8 cellular contexts compared by ENCODE assay signal in the genomic region with DNA sequence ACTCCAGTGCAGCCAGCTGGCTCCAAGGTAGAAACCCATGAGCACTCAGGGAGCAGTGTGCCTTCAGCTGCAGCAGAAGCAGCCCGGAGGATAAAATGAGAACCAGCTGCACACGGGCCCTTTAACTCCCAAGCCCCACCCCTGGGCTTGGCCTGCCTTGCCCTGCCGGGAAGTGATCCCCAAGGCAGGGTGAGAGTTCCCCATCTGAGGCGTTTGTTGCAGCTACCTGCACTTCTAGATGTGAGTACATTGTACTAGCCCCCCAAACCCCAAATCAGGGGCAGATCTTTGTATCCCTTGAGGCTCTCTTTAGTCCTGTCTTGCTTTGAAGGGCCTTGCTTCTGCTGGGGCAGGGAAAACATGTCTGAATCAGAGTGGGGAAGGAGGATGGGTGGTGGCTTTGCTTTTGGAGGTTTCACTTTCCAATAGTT. TPM values are rescaled to one million over a fixed set of nuclear protein-coding genes. Genes with fewer than 3 reads are reported as not detected.
DNase-seq lines count a peak whose midpoint lies in the region; ATAC-seq and TF ChIP-seq lines count a peak whose summit lies in the region.

A gene (plus strand): TSS at position 192 of the 431 bp plus-strand sequence. CDS start 10,088 bp downstream, outside the sequence.

- peaks cover 55 to 57% of the 10 kb centered on the region in 2 donors for H3K36me3 Mint-ChIP-seq in activated naive CD4-positive, alpha-beta T cell treated with anti-CD3 and anti-CD28 coated beads, Interleukin-2, amount 50 U/mL, for 72 hours

- H3K4me2 ChIP-seq in OCI-LY7 (ENCODE audit: low read length) = peak within 1 kb of the TSS; percentile 75
- H3K4me2 ChIP-seq in parathyroid adenoma (ENCODE audit: low read length) = peak within 1 kb of the TSS; percentile 76

- TF ChIP-seq POLR2A in GM18951 (IDR thresholded peaks at IDR 0.05; ENCODE audit: extremely low read depth, insufficient read depth, insufficient read length) = peak; percentile 64

- H3K27ac Mint-ChIP-seq in activated naive CD4-positive, alpha-beta T cell treated with anti-CD3 and anti-CD28 coated beads, Interleukin-2, amount 50 U/mL, for 72 hours = peak within 1 kb of the TSS; percentile 95 to 97

- peaks cover 49% of the 10 kb centered on the region for H3K4me1 ChIP-seq in OCI-LY7 (ENCODE audit: insufficient read depth, low read length, poor library complexity, severe bottlenecking)
- H3K4me1 ChIP-seq in parathyroid adenoma = peaks cover 14% of the 10 kb centered on the region

- no peaks in the 10 kb centered on the region for H3K9me3 Mint-ChIP-seq in activated naive CD4-positive, alpha-beta T cell treated with anti-CD3 and anti-CD28 coated beads, Interleukin-2, amount 50 U/mL, for 72 hours

- POLR2A ChIA-PET in OCI-LY7 (lab: Charles Lee) = interaction anchor here (1.0 to 1.5 kb wide), 2 partner anchors 13 to 30 kb away, joined by 3 to 6 read pairs; a partner anchor contains a TSS

- H3K4me3 ChIP-seq in OCI-LY7 (ENCODE audit: low read depth, low read length, poor library complexity, severe bottlenecking) (peak within 1 kb of the TSS; percentile 67), parathyroid adenoma (ENCODE audit: low read depth, low read length) (peak within 1 kb of the TSS; percentile 68)

- H4K20me1 ChIP-seq in OCI-LY7 (ENCODE audit: insufficient read depth, low read length) = 0 out of 2 replicates have a peak, but pooled peaks cover 4% of the 10 kb centered on the region

- H3K27me3 ChIP-seq in parathyroid adenoma (ENCODE audit: control insufficient read depth, insufficient read depth, low read length) = no peaks in the 10 kb centered on the region

- BruUV-seq in OCI-LY7 (replicated peaks; lab: Mats Ljungman, UMichigan) = no TSS peak

- peak within 1 kb of the TSS; percentile 20 for H3K27ac ChIP-seq in OCI-LY7 (ENCODE audit: low read depth, low read length, poor library complexity, severe bottlenecking)
- peak within 1 kb of the TSS; percentile 93 for H3K27ac ChIP-seq in parathyroid adenoma

- H3K9ac ChIP-seq in parathyroid adenoma = peak within 1 kb of the TSS; percentile 43

- peak in 1 of 2 donors; percentile 23 for ATAC-seq in activated naive CD4-positive, alpha-beta T cell treated with anti-CD3 and anti-CD28 coated beads, Interleukin-2, amount 50 U/mL, for 72 hours
- ATAC-seq in HG03135 (IDR thresholded peaks at IDR 0.05; ENCODE audit: unreplicated experiment) = no peak

- H3K79me2 ChIP-seq in OCI-LY7 (ENCODE audit: insufficient read depth, low read depth, low read length) = peaks cover 21% of the 10 kb centered on the region; the same call in 1 of the 2 replicates
- peaks cover 39% of the 10 kb centered on the region for H3K79me2 ChIP-seq in parathyroid adenoma

- H3K9me3 ChIP-seq in OCI-LY7 (ENCODE audit: low read length) (no peaks in the 10 kb centered on the region), parathyroid adenoma (ENCODE audit: control insufficient read depth, low read length) (no peaks in the 10 kb centered on the region)

- CTCF ChIA-PET in OCI-LY7 (lab: Charles Lee; ENCODE audit: unreplicated experiment) = no interaction called here

- H2AFZ ChIP-seq in OCI-LY7 (ENCODE audit: low read length) (no peak within 1 kb of the TSS), parathyroid adenoma (peak within 1 kb of the TSS; percentile 72)

- intact Hi-C loops in OCI-LY7 (cut with micrococcal nuclease; ENCODE audit: unreplicated experiment) = loop anchor here (1.0 kb wide), 1 partner anchor 118 kb away; no protein-coding TSS in a partner anchor

- in situ Hi-C loops in GM18951 (cut with MboI; ENCODE audit: low sequenced_read_pairs, unreplicated experiment) = no loop called here

- DNase-seq in AG08395 (ENCODE audit: low spot score) (peak; percentile 71), OCI-LY7 (ENCODE audit: low spot score) (peak; percentile 72), glomerular endothelial cell (ENCODE audit: extremely low read depth, low read depth, low spot score) (no peak), HuH-7 (ENCODE audit: low spot score) (no peak)
- peak in 1 of 2 donors; percentile 61 for DNase-seq in activated naive CD4-positive, alpha-beta T cell treated with anti-CD3 and anti-CD28 coated beads, Interleukin-2, amount 50 U/mL, for 72 hours (ENCODE audit: low spot score in 2 of 2)

- H3K36me3 ChIP-seq in OCI-LY7 (ENCODE audit: insufficient read depth, low read length) (peaks cover 38% of the 10 kb centered on the region), parathyroid adenoma (ENCODE audit: control insufficient read depth, insufficient read depth, low read length) (no peaks in the 10 kb centered on the region)

- H3K9me2 ChIP-seq in OCI-LY7 (ENCODE audit: insufficient read depth, low read length) = no peaks in the 10 kb centered on the region

- TF ChIP-seq CTCF in OCI-LY7 (conservative IDR thresholded peaks at IDR 0.05; ENCODE audit: low read length) (no peak), parathyroid adenoma (IDR thresholded peaks at IDR 0.05) (no peak)

RNA-seq across cellular contexts. Expression of the gene that starts here (rescaled TPM):
- 4.0 and 6.3 TPM in 2 replicates for total RNA-seq in OCI-LY7 (2014; rRNA removed; shearing (Covaris generic))
- 6.8 and 8.1 TPM in 2 replicates for total RNA-seq in OCI-LY7 (2022)
- 100 to 1,000 TPM in 1 of 2 donors, 10 to 100 TPM in 1; 77.6 to 168 TPM for total RNA-seq in activated naive CD4-positive, alpha-beta T cell treated with anti-CD3 and anti-CD28 coated beads, Interleukin-2, amount 50 U/mL, for 72 hours
- 238 and 283 TPM in 2 replicates for total RNA-seq in glomerular endothelial cell

Comparison
In these comparisons a context has a peak if more than half of its experiments do, and no peak if none do; other contexts are left out.
1. RNA of the gene that starts here (total RNA-seq): 238 to 283 TPM in glomerular endothelial cell and 77.6 to 168 TPM in activated naive CD4-positive, alpha-beta T cell treated with anti-CD3 and anti-CD28 coated beads, Interleukin-2, amount 50 U/mL, for 72 hours; 4.0 to 8.1 TPM in OCI-LY7; every median in the first group is over 4 times any median in the second.
2. DNase-seq: peak in AG08395 (single experiment) and OCI-LY7 (single experiment); none in glomerular endothelial cell (single experiment) and HuH-7 (single experiment).